ENCODE assay signal across 26 cellular contexts in the genomic region with DNA sequence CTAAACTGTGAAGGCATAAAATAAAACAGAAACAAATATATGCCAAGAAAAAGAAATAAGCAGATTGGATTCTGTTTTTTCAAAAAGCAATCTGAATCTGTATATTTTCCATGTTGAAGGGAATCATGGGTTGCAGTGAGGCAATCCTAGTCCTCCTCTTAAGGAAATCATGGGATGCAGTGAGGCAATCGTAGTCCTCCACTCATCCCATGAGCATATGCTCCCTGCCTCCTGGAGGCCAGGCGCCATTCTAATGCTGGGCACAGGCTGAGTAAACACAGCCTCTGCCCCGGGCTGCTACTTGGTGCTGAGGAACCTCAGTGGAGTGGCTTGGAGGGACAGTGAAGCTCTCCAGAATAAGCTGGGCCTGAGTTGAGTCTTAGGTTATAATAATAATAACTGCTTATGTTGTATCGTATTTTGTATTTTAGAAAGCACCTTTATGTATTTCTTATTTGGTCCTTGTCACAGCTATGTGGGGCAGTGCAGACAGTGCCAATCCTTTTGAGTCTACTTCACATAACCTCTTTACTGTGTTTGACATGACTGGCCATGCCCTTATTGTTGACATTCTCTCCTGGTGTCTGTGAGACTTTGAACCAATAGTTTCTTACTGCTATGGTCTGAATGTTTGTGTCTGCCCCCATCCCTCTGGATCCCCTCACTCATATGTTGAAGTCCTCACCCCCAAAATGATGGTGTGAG. TPM values are rescaled to one million over a fixed set of nuclear protein-coding genes. Genes with fewer than 3 reads are reported as not detected.
DNase-seq lines count a peak whose midpoint lies in the region; ATAC-seq and TF ChIP-seq lines count a peak whose summit lies in the region.
"Had no signal": no experiment of that assay in that cellular context is flagged by ENCODE, and none has a peak within 500 bp of the region (broad histone marks: within the 10 kb centered on the region; RNA-seq: fewer than 3 reads in every experiment).

No MANE protein-coding gene starts in this region.

- TF ChIP-seq CTCF in fibroblast of pulmonary artery (IDR thresholded peaks at IDR 0.05; ENCODE audit: low read length, missing control alignments) = no peak

- intact Hi-C loops in sciatic nerve (cut with DNase I) = no loop called here

- no peak overlapping the region for H3K4me3 ChIP-seq in fibroblast of pulmonary artery (replicated peaks; ENCODE audit: low read depth, low read length)
- H3K4me3 ChIP-seq: MG63 had no signal

- ATAC-seq in sciatic nerve (peak; percentile 79), GM21786 (IDR thresholded peaks at IDR 0.05; ENCODE audit: unreplicated experiment) (no peak), GM21717 (IDR thresholded peaks at IDR 0.05; ENCODE audit: unreplicated experiment) (no peak), GM19455 (IDR thresholded peaks at IDR 0.05; ENCODE audit: unreplicated experiment) (no peak)
- ATAC-seq: HCT116, PC-3 had no signal

- peak; percentile 27 for DNase-seq in DMS53 (lab: John Stamatoyannopoulos, UW)
- no peak for DNase-seq in DMS53 treated with DMSO at 0.1 percent for 48 hours (lab: John Stamatoyannopoulos, UW; ENCODE audit: unreplicated experiment)
- DNase-seq in amniotic epithelial cell (ENCODE audit: low read depth) = peak; percentile 52
- peak; percentile 37 for DNase-seq in fibroblast of pulmonary artery (ENCODE audit: low read depth)
- no peak for DNase-seq in sciatic nerve (ENCODE audit: low spot score)
- DNase-seq: 8988T; ACHN; BE2C; CD8-positive, alpha-beta memory T cell; DMS153; KBM-7; MG63; NCI-H1105 treated with DMSO at 0.1 percent for 48 hours; NCI-H146; NCI-H1930; NCI-H2107; NCI-H510A; NCI-H82; NK-92 treated with Interleukin-12 subunit alpha and Interleukin-12 subunit beta, amount 100 ng/mL, for 24 hours; PC-3; SK-N-SH; SW 1271 had no signal

RNA-seq across cellular contexts. Expression of a gene that starts 56.6 kb away (rescaled TPM):
- total RNA-seq in sciatic nerve = 187 TPM

Comparison
In these comparisons a context has a peak if more than half of its experiments do, and no peak if none do; other contexts are left out.
1. DNase-seq: peak in DMS53 (single experiment), amniotic epithelial cell (single experiment) and fibroblast of pulmonary artery (single experiment); none in DMS53 treated with DMSO at 0.1 percent for 48 hours (single experiment) and sciatic nerve (single experiment).